Comparison of ENCODE assay signal across 1 cellular context in genomic region chr11:46361283-46362145, GRCh38.
TF ChIP-seq lines count a peak whose summit lies in the region.

No MANE protein-coding gene starts in this region.

TF ChIP-seq in K562, 482 proteins besides CTCF, POLR2A, EP300 and RAD21 (continued from another document and continues in another):
- TF ChIP-seq MGA (IDR thresholded peaks at IDR 0.05), result peak; percentile 59; the same call in 1 of the 2 replicates
- TF ChIP-seq PTRF (tag; IDR thresholded peaks at IDR 0.05), result no peak
- TF ChIP-seq DIDO1 (tag; IDR thresholded peaks at IDR 0.05; ENCODE audit: low read depth), result no peak
- 0 out of 2 replicates have a peak, but pooled peaks have one; percentile 31 for TF ChIP-seq SMARCA4 (IDR thresholded peaks at IDR 0.05)
- TF ChIP-seq PRDM10 (IDR thresholded peaks at IDR 0.05; ENCODE audit: partially characterized antibody), result no peak
- TF ChIP-seq NKRF (IDR thresholded peaks at IDR 0.05; ENCODE audit: borderline replicate concordance), result no peak
- no peak for TF ChIP-seq PATZ1 (CRISPR knock-in tag; IDR thresholded peaks at IDR 0.05; ENCODE audit: borderline replicate concordance)
- TF ChIP-seq AFF4 (CRISPR knock-in tag; IDR thresholded peaks at IDR 0.05), result no peak
- TF ChIP-seq CGGBP1 (CRISPR knock-in tag; IDR thresholded peaks at IDR 0.05), result no peak
- no peak for TF ChIP-seq KAT8 (IDR thresholded peaks at IDR 0.05; ENCODE audit: low read depth)
- TF ChIP-seq FOXJ3 (CRISPR knock-in tag; IDR thresholded peaks at IDR 0.05), result no peak
- TF ChIP-seq ZNF197 (CRISPR knock-in tag; IDR thresholded peaks at IDR 0.05; ENCODE audit: low read depth), result no peak
- TF ChIP-seq PHF20 (IDR thresholded peaks at IDR 0.05; ENCODE audit: partially characterized antibody), result no peak
- TF ChIP-seq TRIM24 (IDR thresholded peaks at IDR 0.05), result no peak
- TF ChIP-seq ZNF551 (CRISPR knock-in tag; IDR thresholded peaks at IDR 0.05), result no peak
- no peak for TF ChIP-seq NFE2 (IDR thresholded peaks at IDR 0.05; ENCODE audit: low read depth)
- no peak for TF ChIP-seq ELK3 (CRISPR knock-in tag; IDR thresholded peaks at IDR 0.05)
